ENCODE assay signal across 14 cellular contexts in the genomic region with DNA sequence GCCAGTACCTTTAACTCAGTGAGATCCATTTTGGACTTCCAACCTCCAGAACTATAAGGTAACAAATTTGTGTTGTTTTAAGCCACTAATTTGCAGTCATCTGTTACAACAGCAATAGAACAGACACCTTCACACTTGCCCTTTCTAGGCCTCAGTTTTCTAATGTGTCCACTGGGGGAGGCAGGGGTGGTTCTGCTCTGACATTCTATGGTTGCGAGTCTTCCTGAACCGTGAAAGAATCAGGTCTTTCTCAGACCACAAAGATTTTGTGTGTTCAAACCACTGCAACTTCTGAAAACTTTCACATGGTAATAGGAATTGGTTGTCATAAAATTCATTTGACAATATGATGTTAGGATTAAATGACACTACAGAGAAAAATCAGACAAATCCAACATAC. TPM values are rescaled to one million over a fixed set of nuclear protein-coding genes. Genes with fewer than 3 reads are reported as not detected.
DNase-seq lines count a peak whose midpoint lies in the region; ATAC-seq and TF ChIP-seq lines count a peak whose summit lies in the region.
"Had no signal": no experiment of that assay in that cellular context is flagged by ENCODE, and none has a peak within 500 bp of the region (broad histone marks: within the 10 kb centered on the region; RNA-seq: fewer than 3 reads in every experiment).

No MANE protein-coding gene starts in this region.

- no peak overlapping the region for H3K4me3 Mint-ChIP-seq in activated CD4-positive, alpha-beta T cell treated with anti-CD3 and anti-CD28 coated beads for 36 hours

- intact Hi-C loops in activated CD4-positive, alpha-beta T cell treated with anti-CD3 and anti-CD28 coated beads for 36 hours (cut with DNase I, micrococcal nuclease), result loop anchor here in 1 of 2 experiments (2.0 kb wide), 1 partner anchor 39 kb away; no protein-coding TSS in a partner anchor
- intact Hi-C loops in stomach (cut with DNase I; ENCODE audit: low total_unique reads), result no loop called here

- H3K4me1 ChIP-seq in parathyroid adenoma (peaks cover 6% of the 10 kb centered on the region), stomach (peaks cover 8 to 14% (median 12%) of the 10 kb centered on the region in 4 donors)

- H3K27ac Mint-ChIP-seq in activated CD4-positive, alpha-beta T cell treated with anti-CD3 and anti-CD28 coated beads for 36 hours, result no peak overlapping the region

- H3K4me3 ChIP-seq in parathyroid adenoma (ENCODE audit: low read depth, low read length), result no peak overlapping the region
- H3K4me3 ChIP-seq in stomach, result no peak overlapping the region
- H3K4me3 ChIP-seq: skin epidermis, thoracic aorta had no signal

- peaks cover 18% of the 10 kb centered on the region for H3K4me1 Mint-ChIP-seq in activated CD4-positive, alpha-beta T cell treated with anti-CD3 and anti-CD28 coated beads for 36 hours

- peak; percentile 26 for DNase-seq in activated CD4-positive, alpha-beta T cell treated with anti-CD3 and anti-CD28 coated beads for 36 hours
- no peak for DNase-seq in activated CD4-positive, alpha-beta T cell treated with anti-CD3 and anti-CD28 coated beads, Interleukin-2, amount 50 U/mL, for 1 hour
- DNase-seq in AG20443 (ENCODE audit: low spot score) (no peak), stomach (no peak), SIG-M5 treated with dmso at 0.1 percent for 504 hours (lab: John Stamatoyannopoulos, UW; ENCODE audit: unreplicated experiment) (no peak)
- DNase-seq: central memory CD4-positive, alpha-beta T cell; foreskin fibroblast; mammary epithelial cell had no signal

- H3K36me3 Mint-ChIP-seq in activated CD4-positive, alpha-beta T cell treated with anti-CD3 and anti-CD28 coated beads for 36 hours (ENCODE audit: low read depth), result no peaks in the 10 kb centered on the region

- H3K4me2 ChIP-seq in parathyroid adenoma (ENCODE audit: low read length), result no peak overlapping the region

- no peak overlapping the region for H3K9ac ChIP-seq in parathyroid adenoma

- H2AFZ ChIP-seq in parathyroid adenoma, result peak overlapping the region; percentile 47

- no peaks in the 10 kb centered on the region for H3K27me3 Mint-ChIP-seq in activated CD4-positive, alpha-beta T cell treated with anti-CD3 and anti-CD28 coated beads for 36 hours

- H3K27ac ChIP-seq in parathyroid adenoma (peak overlapping the region; percentile 3), stomach (no peak overlapping the region)
- H3K27ac ChIP-seq: skin epidermis, thoracic aorta had no signal

- H3K36me3 ChIP-seq in parathyroid adenoma (ENCODE audit: control insufficient read depth, insufficient read depth, low read length) (no peaks in the 10 kb centered on the region), stomach (no peaks in the 10 kb centered on the region)
- H3K36me3 ChIP-seq: thoracic aorta had no signal

- peak; percentile 60 for ATAC-seq in activated CD4-positive, alpha-beta T cell treated with anti-CD3 and anti-CD28 coated beads for 36 hours
- ATAC-seq in GM21526 (IDR thresholded peaks at IDR 0.05; ENCODE audit: low FRiP score, unreplicated experiment) (peak; percentile 64), HG03460 (IDR thresholded peaks at IDR 0.05; ENCODE audit: unreplicated experiment) (peak; percentile 58)

- POLR2A ChIA-PET in activated CD4-positive, alpha-beta T cell treated with anti-CD3 and anti-CD28 coated beads for 36 hours (lab: Charles Lee), result no interaction called here

- TF ChIP-seq EP300 in stomach (IDR thresholded peaks at IDR 0.05), result no peak

- no peak for TF ChIP-seq POLR2A in stomach (IDR thresholded peaks at IDR 0.05)

- H3K9me3 Mint-ChIP-seq in activated CD4-positive, alpha-beta T cell treated with anti-CD3 and anti-CD28 coated beads for 36 hours (ENCODE audit: low read depth), result no peaks in the 10 kb centered on the region

- WGBS in stomach, 5 donors, result 50 to 83% (median 81%) methylated on average over 2 of the region's 2 CpGs

- CTCF ChIA-PET in activated CD4-positive, alpha-beta T cell treated with anti-CD3 and anti-CD28 coated beads for 36 hours (lab: Charles Lee), result interaction anchor here (1.9 kb wide), 1 partner anchor 197 kb away, joined by 4 read pairs; no protein-coding TSS in a partner anchor

- H3K79me2 ChIP-seq in parathyroid adenoma, result no peaks in the 10 kb centered on the region

- H3K27me3 ChIP-seq in parathyroid adenoma (ENCODE audit: control insufficient read depth, insufficient read depth, low read length) (no peaks in the 10 kb centered on the region), stomach (no peaks in the 10 kb centered on the region)

- no peaks in the 10 kb centered on the region for H3K9me3 ChIP-seq in parathyroid adenoma (ENCODE audit: control insufficient read depth, low read length)
- no peaks in the 10 kb centered on the region for H3K9me3 ChIP-seq in stomach

- TF ChIP-seq CTCF in parathyroid adenoma (IDR thresholded peaks at IDR 0.05), result no peak
- no peak for TF ChIP-seq CTCF in stomach (IDR thresholded peaks at IDR 0.05)

RNA-seq across cellular contexts. Expression of gene CSTA, which starts 26.8 kb away (rescaled TPM):
- total RNA-seq in activated CD4-positive, alpha-beta T cell treated with anti-CD3 and anti-CD28 coated beads for 36 hours, result not detected
- 1 to 10 TPM in 1 of 5 donors, not detected in 4; 4.6 TPM for total RNA-seq in stomach
- polyA plus RNA-seq in stomach, result 1,000 to 10,000 TPM in 1 of 3 donors, 10 to 100 TPM in 1, 1 to 10 TPM in 1; 8.8 to 1,479 (median 86.0) TPM
- total RNA-seq: A172 had no signal
